ENCODE assay signal across 20 cellular contexts in the genomic region with DNA sequence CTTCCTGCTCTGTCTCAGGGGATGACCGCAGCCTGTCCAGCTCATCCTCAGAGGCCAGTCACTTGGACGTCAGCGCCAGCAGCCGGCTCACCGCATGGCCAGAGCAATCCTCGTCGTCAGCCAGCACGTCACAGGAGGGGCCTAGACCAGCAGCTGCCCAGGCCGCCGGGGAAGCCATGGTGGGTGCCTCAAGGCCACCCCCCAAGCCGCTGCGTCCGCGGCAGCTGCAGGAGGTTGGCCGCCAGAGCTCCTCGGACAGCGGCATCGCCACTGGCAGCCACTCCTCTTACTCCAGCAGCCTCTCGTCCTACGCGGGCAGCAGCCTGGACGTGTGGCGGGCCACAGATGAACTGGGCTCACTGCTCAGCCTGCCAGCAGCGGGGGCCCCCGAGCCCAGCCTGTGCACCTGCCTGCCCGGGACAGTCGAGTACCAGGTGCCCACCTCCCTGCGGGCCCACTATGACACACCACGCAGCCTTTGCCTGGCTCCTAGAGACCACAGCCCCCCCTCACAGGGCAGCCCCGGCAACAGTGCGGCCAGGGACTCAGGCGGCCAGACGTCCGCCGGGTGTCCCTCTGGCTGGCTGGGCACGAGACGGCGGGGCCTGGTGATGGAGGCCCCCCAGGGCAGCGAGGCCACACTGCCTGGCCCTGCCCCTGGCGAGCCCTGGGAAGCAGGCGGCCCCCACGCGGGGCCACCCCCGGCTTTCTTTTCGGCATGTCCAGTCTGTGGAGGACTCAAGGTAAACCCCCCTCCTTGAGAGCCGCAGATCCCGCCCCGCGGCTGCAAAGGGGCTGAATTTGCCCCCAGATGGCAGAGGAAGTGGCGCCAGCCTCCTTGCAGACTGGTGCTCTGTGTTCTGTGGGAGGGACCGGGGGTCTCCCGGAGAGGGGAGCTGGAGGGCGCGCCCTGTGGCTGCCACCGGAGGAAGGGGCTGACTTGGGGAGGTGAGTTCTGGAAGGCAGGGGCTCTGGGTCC. TPM values are rescaled to one million over a fixed set of nuclear protein-coding genes. Genes with fewer than 3 reads are reported as not detected.
"Had no signal": no experiment of that assay in that cellular context is flagged by ENCODE, and none has a peak within 500 bp of the region (broad histone marks: within the 10 kb centered on the region; RNA-seq: fewer than 3 reads in every experiment).

No MANE protein-coding gene starts in this region.

- DNase-seq: activated CD4-positive, alpha-beta memory T cell treated with anti-CD3 and anti-CD28 coated beads, Interleukin-2, amount 10 ng/mL, durations not matched to agents 7 days and 5 days; activated CD4-positive, alpha-beta T cell treated with anti-CD3 and anti-CD28 coated beads for 36 hours; activated gamma-delta T cell treated with Interleukin-2 at 50 U/mL for 16 hours; amniotic stem cell; body of pancreas; kidney glomerular epithelial cell; nephron progenitor cell; sigmoid colon; tibial artery; WERI-Rb-1 had no signal

- H3K4me1 ChIP-seq: body of pancreas, sigmoid colon had no signal

- H3K9me3 ChIP-seq: body of pancreas, sigmoid colon, tibial artery had no signal

- H3K4me3 ChIP-seq: body of pancreas, coronary artery, sigmoid colon, tibial artery had no signal

- ATAC-seq: activated CD4-positive, alpha-beta T cell treated with anti-CD3 and anti-CD28 coated beads for 36 hours; body of pancreas; stimulated activated memory B cell treated with anti-CD40 and anti-IgM and Interleukin-4, amounts not matched to agents 10 μg/mL and 1 μg/mL and 100 μg/mL, for 72 hours had no signal

- H3K36me3 ChIP-seq: sigmoid colon, WERI-Rb-1 had no signal

- FAIRE-seq: frontal cortex, urothelium cell line had no signal

- H3K27me3 ChIP-seq: body of pancreas had no signal

- H3K27ac ChIP-seq: body of pancreas, coronary artery, sigmoid colon, tibial artery, WERI-Rb-1 had no signal

RNA-seq across cellular contexts. Expression of gene DOK7, which starts 29.9 kb away (rescaled TPM):
- total RNA-seq: activated CD4-positive, alpha-beta memory T cell treated with anti-CD3 and anti-CD28 coated beads, Interleukin-2, amount 10 ng/mL, durations not matched to agents 7 days and 5 days; activated CD4-positive, alpha-beta T cell treated with anti-CD3 and anti-CD28 coated beads for 36 hours; mesenteric fat pad; omental fat pad; subcutaneous adipose tissue; T-helper 1 cell treated with Interleukin-12 subunit alpha and Interleukin-12 subunit beta and Interleukin-4 antibody, amounts not matched to agents 30 ng/mL and 1 ng/mL, for 36 hours had no signal

RNA-seq across cellular contexts. Expression of gene HGFAC, which starts 51.3 kb away (rescaled TPM):
- total RNA-seq: activated CD4-positive, alpha-beta memory T cell treated with anti-CD3 and anti-CD28 coated beads, Interleukin-2, amount 10 ng/mL, durations not matched to agents 7 days and 5 days; activated CD4-positive, alpha-beta T cell treated with anti-CD3 and anti-CD28 coated beads for 36 hours; esophagus mucosa; mesenteric fat pad; omental fat pad; pulmonary artery endothelial cell; subcutaneous adipose tissue; T-helper 1 cell treated with Interleukin-12 subunit alpha and Interleukin-12 subunit beta and Interleukin-4 antibody, amounts not matched to agents 30 ng/mL and 1 ng/mL, for 36 hours had no signal
